ENCODE assay signal across 9 cellular contexts in genomic region chr12:53746592-53747491, GRCh38. TPM values are rescaled to one million over a fixed set of nuclear protein-coding genes. Genes with fewer than 3 reads are reported as not detected.
A peak's percentile ranks its signal among the peaks of the same experiment; 100 is the strongest.
DNase-seq lines count a peak whose midpoint lies in the region; ATAC-seq and TF ChIP-seq lines count a peak whose summit lies in the region.
"Had no signal": no experiment of that assay in that cellular context is flagged by ENCODE, and none has a peak within 500 bp of the region (broad histone marks: within the 10 kb centered on the region; RNA-seq: fewer than 3 reads in every experiment).

No MANE protein-coding gene starts in this region.

- H2AFZ ChIP-seq in PC-9 = 0 out of 2 replicates have a peak overlapping the region, but pooled peaks have one; percentile 5

- intact Hi-C loops in PC-9 (cut with micrococcal nuclease; ENCODE audit: unreplicated experiment) = loop anchor here (2.0 to 5.0 kb wide), 4 partner anchors 206 to 445 kb away; no protein-coding TSS in a partner anchor
- intact Hi-C loops in naive thymus-derived CD4-positive, alpha-beta T cell (cut with micrococcal nuclease) = loop anchor here (1.0 to 5.0 kb wide), 8 partner anchors 10 to 465 kb away; partner anchors contain the start of genes ATF7 (in 1 of the 2), ATP5MC2 (in 1 of the 2) and CALCOCO1 (in 1 of the 2)

- no peaks in the 10 kb centered on the region for H3K9me3 ChIP-seq in PC-9 (ENCODE audit: insufficient read depth, low read depth)
- no peaks in the 10 kb centered on the region for H3K9me3 ChIP-seq in naive thymus-derived CD4-positive, alpha-beta T cell (ENCODE audit: control insufficient read depth in 2 of 3, low read length in 3 of 3)

- H3F3A ChIP-seq in PC-9 (ENCODE audit: insufficient read depth, low read depth) = no peaks in the 10 kb centered on the region

- H3K4me2 ChIP-seq in PC-9 = no peak overlapping the region; the same call in 1 of the 2 replicates

- no peak overlapping the region for H3K27ac Mint-ChIP-seq in activated T-cell treated with anti-CD3 and anti-CD28 coated beads, Interleukin-2, amount 50 U/mL, for 24 hours
- no peak overlapping the region for H3K27ac Mint-ChIP-seq in naive thymus-derived CD4-positive, alpha-beta T cell
- H3K27ac Mint-ChIP-seq: stimulated activated naive CD8-positive, alpha-beta T cell treated with anti-CD3 and anti-CD28 coated beads, Interleukin-15, Interleukin-2, amounts not matched to agents 100 ng/mL and 50 ng/mL, for 24 hours had no signal

- DNase-seq in Kasumi-1 (lab: John Stamatoyannopoulos, UW) (peak; percentile 89 to 91), PC-9 (peak; percentile 74 to 89), epithelial cell of proximal tubule (ENCODE audit: low read depth) (no peak)
- peak; percentile 87 for DNase-seq in activated T-cell treated with anti-CD3 and anti-CD28 coated beads, Interleukin-2, amount 50 U/mL, for 24 hours
- peak; percentile 71 to 89 (median 84) for DNase-seq in naive thymus-derived CD4-positive, alpha-beta T cell
- peak; percentile 62 for DNase-seq in stimulated activated CD8-positive, alpha-beta memory T cell treated with anti-CD3 and anti-CD28 coated beads, Interleukin-7, amount 100 ng/mL, for 24 hours (ENCODE audit: low read depth)

- no peaks in the 10 kb centered on the region for H4K20me1 ChIP-seq in PC-9 (ENCODE audit: insufficient read depth)

- peaks cover 21% of the 10 kb centered on the region for H3K4me1 Mint-ChIP-seq in activated T-cell treated with anti-CD3 and anti-CD28 coated beads, Interleukin-2, amount 50 U/mL, for 24 hours (ENCODE audit: low read depth)
- H3K4me1 Mint-ChIP-seq in naive thymus-derived CD4-positive, alpha-beta T cell = peaks cover 3 to 26% (median 7%) of the 10 kb centered on the region in 7 donors

- no peaks in the 10 kb centered on the region for H3K9me2 ChIP-seq in PC-9 (ENCODE audit: insufficient read depth)

- peak; percentile 95 for ATAC-seq in naive thymus-derived CD4-positive, alpha-beta T cell
- no peak for ATAC-seq in HG03097 (IDR thresholded peaks at IDR 0.05; ENCODE audit: low FRiP score, unreplicated experiment)

- no peak overlapping the region for H3K27ac ChIP-seq in PC-9
- no peak overlapping the region for H3K27ac ChIP-seq in naive thymus-derived CD4-positive, alpha-beta T cell (ENCODE audit: low read depth, low read length)

- POLR2A ChIA-PET in PC-9 (lab: Charles Lee; ENCODE audit: unreplicated experiment) = no interaction called here
- POLR2A ChIA-PET in naive thymus-derived CD4-positive, alpha-beta T cell (lab: Charles Lee) = interaction anchor here (1.1 to 2.0 kb wide), 3 partner anchors 19 to 46 kb away, joined by 3 to 13 read pairs (median 8); partner anchors contain the start of gene CALCOCO1

- H3K79me2 ChIP-seq in PC-9 (ENCODE audit: low read depth) = no peaks in the 10 kb centered on the region

- H3K27me3 Mint-ChIP-seq in activated T-cell treated with anti-CD3 and anti-CD28 coated beads, Interleukin-2, amount 50 U/mL, for 24 hours = peaks cover 43% of the 10 kb centered on the region
- peaks cover 31 to 45% (median 35%) of the 10 kb centered on the region in 5 donors for H3K27me3 Mint-ChIP-seq in naive thymus-derived CD4-positive, alpha-beta T cell

- H3K4me3 ChIP-seq in PC-9 (no peak overlapping the region), epithelial cell of proximal tubule (ENCODE audit: low read depth, low read length) (no peak overlapping the region)
- H3K4me3 ChIP-seq in naive thymus-derived CD4-positive, alpha-beta T cell (ENCODE audit: low read length) = no peak overlapping the region

- 0 out of 2 replicates have a peak, but pooled peaks cover 4% of the 10 kb centered on the region for H3K27me3 ChIP-seq in PC-9 (ENCODE audit: insufficient read depth, low read depth)
- H3K27me3 ChIP-seq in naive thymus-derived CD4-positive, alpha-beta T cell (ENCODE audit: control insufficient read depth in 2 of 2, insufficient read depth in 2 of 2, low read length in 2 of 2) = no peaks in the 10 kb centered on the region

- no peaks in the 10 kb centered on the region for H3K36me3 Mint-ChIP-seq in activated T-cell treated with anti-CD3 and anti-CD28 coated beads, Interleukin-2, amount 50 U/mL, for 24 hours (ENCODE audit: low read depth)
- no peaks in the 10 kb centered on the region for H3K36me3 Mint-ChIP-seq in naive thymus-derived CD4-positive, alpha-beta T cell

- no peak overlapping the region for H3K4me3 Mint-ChIP-seq in activated T-cell treated with anti-CD3 and anti-CD28 coated beads, Interleukin-2, amount 50 U/mL, for 24 hours
- H3K4me3 Mint-ChIP-seq in naive thymus-derived CD4-positive, alpha-beta T cell = peak overlapping the region in 8 of 10 donors; percentile 52 to 78 (median 66)
- H3K4me3 Mint-ChIP-seq: stimulated activated naive CD8-positive, alpha-beta T cell treated with anti-CD3 and anti-CD28 coated beads, Interleukin-15, Interleukin-2, amounts not matched to agents 100 ng/mL and 50 ng/mL, for 24 hours had no signal

- BruUV-seq in PC-9 (replicated peaks; lab: Mats Ljungman, UMichigan) = no TSS peak

- H3K4me1 ChIP-seq in PC-9 (replicated peaks; ENCODE audit: insufficient read depth) = no peaks in the 10 kb centered on the region
- H3K4me1 ChIP-seq in naive thymus-derived CD4-positive, alpha-beta T cell (ENCODE audit: control insufficient read depth in 2 of 2, insufficient read depth in 2 of 2, low read length in 2 of 2) = peaks cover 9 to 20% of the 10 kb centered on the region in 2 donors

- no peaks in the 10 kb centered on the region for H3K36me3 ChIP-seq in PC-9 (ENCODE audit: low read depth)
- H3K36me3 ChIP-seq in naive thymus-derived CD4-positive, alpha-beta T cell (ENCODE audit: control insufficient read depth in 2 of 3, insufficient read depth in 3 of 3, low read length in 3 of 3) = no peaks in the 10 kb centered on the region

- no peaks in the 10 kb centered on the region for H3K9me3 Mint-ChIP-seq in activated T-cell treated with anti-CD3 and anti-CD28 coated beads, Interleukin-2, amount 50 U/mL, for 24 hours
- H3K9me3 Mint-ChIP-seq in naive thymus-derived CD4-positive, alpha-beta T cell = peaks cover 0 to 4% (median 0%) of the 10 kb centered on the region in 11 donors
- H3K9me3 Mint-ChIP-seq: stimulated activated naive CD8-positive, alpha-beta T cell treated with anti-CD3 and anti-CD28 coated beads, Interleukin-15, Interleukin-2, amounts not matched to agents 100 ng/mL and 50 ng/mL, for 24 hours had no signal

- CTCF ChIA-PET in PC-9 (lab: Charles Lee) = interaction anchor here (0.6 to 2.4 kb wide), 5 partner anchors 16 to 454 kb away, joined by 3 to 9 read pairs (median 3); no protein-coding TSS in a partner anchor
- CTCF ChIA-PET in naive thymus-derived CD4-positive, alpha-beta T cell (lab: Charles Lee) = interaction anchor here (0.7 to 6.2 kb wide), 22 partner anchors 8 to 470 kb away, joined by 3 to 143 read pairs (median 7); partner anchors contain the start of genes ATP5MC2 and CALCOCO1

- TF ChIP-seq CTCF in GM12801 (IDR thresholded peaks at IDR 0.05; ENCODE audit: extremely low read depth, insufficient read length) (peak; percentile 95), PC-9 (conservative IDR thresholded peaks at IDR 0.05) (peak; percentile 99), epithelial cell of proximal tubule (conservative IDR thresholded peaks at IDR 0.05; ENCODE audit: low read depth, low read length) (peak; percentile 100)

RNA-seq across cellular contexts. Expression of gene CISTR, which starts 4.9 kb away (rescaled TPM):
- total RNA-seq in PC-9 (2021) (not detected in 2 replicates), epithelial cell of proximal tubule (not detected in 2 replicates)
- not detected for total RNA-seq in naive thymus-derived CD4-positive, alpha-beta T cell
- polyA plus RNA-seq in naive thymus-derived CD4-positive, alpha-beta T cell = not detected

RNA-seq across cellular contexts. Expression of gene CALCOCO1, which starts 19.6 kb away (rescaled TPM):
- 67.4 and 88.9 TPM in 2 replicates for total RNA-seq in PC-9 (2021)
- total RNA-seq in epithelial cell of proximal tubule = 16.8 and 41.2 TPM in 2 replicates
- total RNA-seq in naive thymus-derived CD4-positive, alpha-beta T cell = 100 to 1,000 TPM in 3 of 5 experiments, 10 to 100 TPM in 2; 66.1 to 175 (median 137) TPM
- polyA plus RNA-seq in naive thymus-derived CD4-positive, alpha-beta T cell = 10 to 100 TPM; 58.7 to 68.9 TPM
